12 cellular contexts compared by ENCODE assay signal in the genomic region with DNA sequence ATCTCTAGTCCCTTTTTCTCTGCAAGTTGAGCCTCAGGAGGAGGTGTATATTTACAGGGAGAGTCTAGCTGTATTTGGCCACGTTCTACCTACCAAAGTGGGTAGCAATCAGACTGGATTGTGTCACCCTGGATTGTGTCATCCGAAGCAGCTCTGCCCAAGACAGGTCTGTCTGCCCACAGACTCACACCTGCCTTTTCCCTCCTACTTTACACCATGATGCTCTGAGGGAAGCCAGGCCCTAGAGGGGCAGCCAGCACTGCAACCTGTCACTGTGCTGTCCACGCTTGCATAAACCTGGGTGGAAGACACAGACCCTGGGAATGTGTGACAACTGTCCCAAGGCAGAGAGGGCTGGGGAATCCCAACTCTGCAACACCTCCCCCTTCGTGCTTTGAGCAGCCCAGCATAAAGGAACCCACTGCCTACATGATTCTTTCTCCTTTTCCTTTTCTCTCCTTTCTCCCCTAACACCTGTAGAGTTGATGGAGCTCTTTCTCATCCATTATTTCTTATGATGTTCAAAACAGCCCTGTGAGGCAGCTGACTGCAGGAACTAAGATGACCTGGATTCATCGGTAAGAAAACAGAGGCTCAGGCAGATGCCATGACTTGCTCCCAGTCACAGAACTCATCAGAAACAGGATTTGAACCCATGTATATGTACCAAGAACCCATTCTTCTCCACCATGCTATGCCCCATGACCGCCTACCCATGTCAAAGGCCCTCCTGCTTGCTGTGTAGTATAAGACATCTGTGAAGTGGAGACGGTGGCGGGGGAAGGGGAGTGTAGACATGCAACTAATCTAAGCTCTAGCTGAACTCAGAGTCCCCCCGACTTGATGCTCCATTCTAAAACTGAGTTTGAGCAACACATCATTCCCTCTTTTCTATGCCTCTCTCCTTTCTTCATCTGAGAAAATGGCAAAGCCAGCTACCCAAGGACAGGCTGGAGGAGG. TPM values are rescaled to one million over a fixed set of nuclear protein-coding genes. Genes with fewer than 3 reads are reported as not detected.
DNase-seq lines count a peak whose midpoint lies in the region; ATAC-seq, FAIRE-seq and TF ChIP-seq lines count a peak whose summit lies in the region.
"Had no signal": no experiment of that assay in that cellular context is flagged by ENCODE, and none has a peak within 500 bp of the region (broad histone marks: within the 10 kb centered on the region; RNA-seq: fewer than 3 reads in every experiment).

No MANE protein-coding gene starts in this region.

- H3K9me3 ChIP-seq in H1 (ENCODE audit: insufficient read depth in 2 of 2, low read depth in 1 of 2, low read length in 1 of 2) (no peaks in the 10 kb centered on the region), stomach smooth muscle (ENCODE audit: control insufficient read depth in 2 of 2, low read length in 2 of 2) (no peaks in the 10 kb centered on the region), small intestine (ENCODE audit: control insufficient read depth, low read depth) (no peaks in the 10 kb centered on the region)

- WGBS in H1 (ENCODE audit: extremely low coverage in 1 of 2, insufficient coverage in 1 of 2, insufficient read length in 1 of 2, insufficient replicate concordance in 2 of 2, low coverage in 1 of 2, low lambda C conversion rate in 2 of 2, missing lambda C conversion rate in 1 of 2), 2 experiments, result 85% methylated on average over 9 of the region's 9 CpGs; no CpG with 5 or more reads in 1 of the 2 experiments
- WGBS in small intestine, 3 donors, result 89 to 92% (median 91%) methylated on average over 9 of the region's 9 CpGs

- no peak overlapping the region for H3K4ac ChIP-seq in H1 (replicated peaks; ENCODE audit: insufficient read length, low read depth, low read length)

- no peak overlapping the region for H2BK12ac ChIP-seq in H1 (ENCODE audit: low read depth, low read length)

- no peak overlapping the region for H3K18ac ChIP-seq in H1 (ENCODE audit: extremely low read depth, low read length)

- no peak for ATAC-seq in GM21360 (IDR thresholded peaks at IDR 0.05; ENCODE audit: unreplicated experiment)
- ATAC-seq in sciatic nerve, result no peak

- CTCF ChIA-PET in H1 (lab: Charles Lee; ENCODE audit: partially characterized antibody), result interaction anchor here (0.7 to 4.9 kb wide), 8 partner anchors 11 to 145 kb away, joined by 3 to 27 read pairs (median 4); no protein-coding TSS in a partner anchor

- no peak overlapping the region for H3K23ac ChIP-seq in H1 (ENCODE audit: insufficient read length)

- H3K4me1 ChIP-seq in H1 (replicated peaks in 1 of 4; ENCODE audit: control insufficient read depth in 3 of 4, insufficient read depth in 4 of 4, low read length in 3 of 4), result peaks cover 6 to 20% (median 14%) of the 10 kb centered on the region in 4 experiments; a peak in 6 of 7 replicates
- H3K4me1 ChIP-seq in stomach smooth muscle (ENCODE audit: control insufficient read depth, insufficient read depth, low read length), result peaks cover 96% of the 10 kb centered on the region
- H3K4me1 ChIP-seq in small intestine (ENCODE audit: control insufficient read depth in 2 of 2, insufficient read depth in 1 of 2, low read depth in 1 of 2, low read length in 1 of 2), result peaks cover 0 to 6% of the 10 kb centered on the region in 2 donors

- H3K14ac ChIP-seq in H1 (ENCODE audit: insufficient read length), result no peak overlapping the region

- FAIRE-seq in H1 (lab: Jason Lieb, UNC) (no peak), small intestine (lab: Jason Lieb, UNC) (no peak)

- no peak overlapping the region for H2BK120ac ChIP-seq in H1 (replicated peaks; ENCODE audit: low read depth, low read length)

- H3K36me3 ChIP-seq in H1 (ENCODE audit: control insufficient read depth in 2 of 4, insufficient read depth in 4 of 4, low read length in 3 of 4) (no peaks in the 10 kb centered on the region), stomach smooth muscle (ENCODE audit: control insufficient read depth in 2 of 2, insufficient read depth in 2 of 2, low read length in 2 of 2) (peaks cover 4% of the 10 kb centered on the region in 2 donors), small intestine (ENCODE audit: control insufficient read depth in 2 of 2, insufficient read depth in 2 of 2, low read length in 2 of 2) (no peaks in the 10 kb centered on the region)

- peaks cover 2% of the 10 kb centered on the region; the same call in 1 of the 2 replicates for H3K23me2 ChIP-seq in H1 (ENCODE audit: low read depth, low read length)

- intact Hi-C loops in sciatic nerve (cut with DNase I), result no loop called here

- no peak overlapping the region for H2AFZ ChIP-seq in H1 (ENCODE audit: low read length)

- H4K91ac ChIP-seq in H1 (replicated peaks; ENCODE audit: insufficient read length, low read length), result peak overlapping the region; percentile 16

- TF ChIP-seq EP300 in H1 (IDR thresholded peaks at IDR 0.05; ENCODE audit: borderline replicate concordance in 1 of 2, low read depth in 2 of 2, low read length in 2 of 2), result no peak

- peaks cover 0 to 32% (median 7%) of the 10 kb centered on the region in 4 experiments; a peak in 4 of 7 replicates for H3K27me3 ChIP-seq in H1 (replicated peaks in 1 of 4; ENCODE audit: control insufficient read depth in 3 of 4, extremely low read depth in 1 of 4, insufficient read depth in 3 of 4, low read length in 3 of 4)
- no peaks in the 10 kb centered on the region for H3K27me3 ChIP-seq in stomach smooth muscle (ENCODE audit: control insufficient read depth in 1 of 2, insufficient read depth in 2 of 2, low read length in 2 of 2)
- H3K27me3 ChIP-seq in small intestine (ENCODE audit: control insufficient read depth in 2 of 2, insufficient read depth in 2 of 2, low read length in 2 of 2), result no peaks in the 10 kb centered on the region

- POLR2A ChIA-PET in H1 (lab: Charles Lee; ENCODE audit: partially characterized antibody), result interaction anchor here (0.5 to 0.6 kb wide), 2 partner anchors 20 to 113 kb away, joined by 3 read pairs; no protein-coding TSS in a partner anchor

- no peak overlapping the region for H2BK5ac ChIP-seq in H1 (ENCODE audit: low read depth, low read length)

- H4K5ac ChIP-seq in H1 (ENCODE audit: insufficient read length, low read depth, low read length), result no peak overlapping the region

- peak overlapping the region; percentile 52; the same call in 1 of the 2 replicates for H2BK20ac ChIP-seq in H1 (ENCODE audit: low read length)

- H4K20me1 ChIP-seq in H1 (replicated peaks in 1 of 2; ENCODE audit: control insufficient read depth in 1 of 2, insufficient read depth in 2 of 2, low read length in 2 of 2), result no peaks in the 10 kb centered on the region

- no peak overlapping the region for H2BK15ac ChIP-seq in H1 (ENCODE audit: low read length)

- no peak overlapping the region for H3K56ac ChIP-seq in H1 (replicated peaks; ENCODE audit: insufficient read length, low read depth, low read length)

- H2AK5ac ChIP-seq in H1 (ENCODE audit: low read depth, low read length), result peak overlapping the region; percentile 32; the same call in 1 of the 2 replicates

- H3K4me3 ChIP-seq in H1 (ENCODE audit: extremely low read depth in 1 of 4, insufficient read depth in 2 of 4, low read depth in 3 of 4, low read length in 4 of 4), result no peak overlapping the region
- peak overlapping the region in 1 of 2 donors; percentile 8 for H3K4me3 ChIP-seq in stomach smooth muscle (ENCODE audit: low read length in 2 of 2)
- H3K4me3 ChIP-seq in small intestine (ENCODE audit: low read depth in 1 of 2, low read length in 2 of 2), result no peak overlapping the region

- no peaks in the 10 kb centered on the region for H3K79me2 ChIP-seq in H1 (ENCODE audit: control insufficient read depth in 1 of 2, insufficient read depth in 2 of 2, low read length in 2 of 2)

- H3K79me1 ChIP-seq in H1 (ENCODE audit: low read depth, low read length), result no peaks in the 10 kb centered on the region

- H3K4me2 ChIP-seq in H1 (ENCODE audit: insufficient read depth in 1 of 2, low read depth in 2 of 2, low read length in 2 of 2), result no peak overlapping the region

- H3K9ac ChIP-seq in H1 (replicated peaks in 1 of 4; ENCODE audit: extremely low read depth in 1 of 4, low read depth in 3 of 4, low read length in 3 of 4), result no peak overlapping the region
- H3K9ac ChIP-seq in stomach smooth muscle (ENCODE audit: low read length in 2 of 2), result peak overlapping the region; percentile 0 to 55

- no peak for TF ChIP-seq CTCF in H1 (IDR thresholded peaks at IDR 0.05; ENCODE audit: control extremely low read depth in 1 of 3, insufficient read depth in 1 of 3, low read depth in 1 of 3, low read length in 3 of 3)

- TF ChIP-seq RAD21 in H1 (IDR thresholded peaks at IDR 0.05 in 1 of 2, conservative IDR thresholded peaks at IDR 0.05 in 1 of 2; ENCODE audit: low read depth in 2 of 2, low read length in 2 of 2), result no peak

- H3K27ac ChIP-seq in H1 (ENCODE audit: low read depth, low read length) (no peak overlapping the region), stomach smooth muscle (ENCODE audit: low read length) (peak overlapping the region; percentile 93), small intestine (ENCODE audit: low read depth in 1 of 2, low read length in 1 of 2) (peak overlapping the region in 1 of 2 donors; percentile 24)
- H3K27ac ChIP-seq: epithelial cell of prostate had no signal

- peak; percentile 69 for DNase-seq in activated effector memory CD4-positive, alpha-beta T cell treated with anti-CD3 and anti-CD28 coated beads, Interleukin-2, amount 50 U/mL, for 16 hours
- DNase-seq in activated effector memory CD4-positive, alpha-beta T cell treated with Interleukin-2 at 50 U/mL for 16 hours, result no peak
- peak; percentile 53 for DNase-seq in activated CD4-positive, alpha-beta T cell treated with anti-CD3 and anti-CD28 coated beads for 48 hours
- DNase-seq in H1 (ENCODE audit: low read depth in 1 of 2, low spot score in 2 of 2) (no peak), sciatic nerve (ENCODE audit: low spot score) (no peak), small intestine (no peak)
- DNase-seq: amygdala, GF-D8, NCI-H1436 treated with DMSO at 0.1 percent for 48 hours had no signal

- no peak for TF ChIP-seq POLR2A in H1 (IDR thresholded peaks at IDR 0.05; ENCODE audit: control extremely low read depth in 1 of 2, low read depth in 2 of 2, low read length in 2 of 2)

- H4K8ac ChIP-seq in H1 (ENCODE audit: extremely low read depth, insufficient read depth, low read length), result no peak overlapping the region

TF ChIP-seq in H1, 55 proteins besides CTCF, POLR2A, EP300 and RAD21:
- TF ChIP-seq POU5F1 (IDR thresholded peaks at IDR 0.05; ENCODE audit: low read depth, low read length) (no peak), RBBP5 (IDR thresholded peaks at IDR 0.05; ENCODE audit: borderline replicate concordance, low read depth, low read length) (no peak)

RNA-seq across cellular contexts. Expression of a gene that starts 56.0 kb away (rescaled TPM):
- total RNA-seq in H1 (2021; fragmentation: NEBNext Ultra II Directional; extraction: Animal tissue kit (Norgen Biotek cat#: 25700)), result 4.2 and 4.8 TPM in 2 replicates
- polyA plus RNA-seq in H1 (2011; rRNA removed), result 1.7 and 2.0 TPM in 2 replicates
- 1.9 TPM for polyA plus RNA-seq in H1 (2011; cell fraction: cytosol; rRNA removed)
- polyA plus RNA-seq in H1 (2011; cell fraction: nucleus; rRNA removed), result 3.6 TPM
- 3.0 to 3.4 TPM (median 3.2 TPM) in 4 replicates for polyA plus RNA-seq in H1 (2012, experiment 1 of 2)
- 3.4 TPM for polyA plus RNA-seq in H1 (2012, experiment 2 of 2)
- polyA plus RNA-seq in H1 (2013, experiment 1 of 2), result 2.3 TPM
- 2.4 TPM for polyA plus RNA-seq in H1 (2013, experiment 2 of 2)
- polyA minus RNA-seq in H1 (2011; rRNA and poly(A)+ RNA removed), result 3.7 and 4.3 TPM in 2 replicates
- polyA minus RNA-seq in H1 (2011; cell fraction: cytosol; rRNA and poly(A)+ RNA removed), result 4.2 TPM
- 6.3 TPM for polyA minus RNA-seq in H1 (2011; cell fraction: nucleus; rRNA and poly(A)+ RNA removed)
- 81.2 TPM for total RNA-seq in sciatic nerve
- polyA plus RNA-seq in small intestine, result 1 to 10 TPM; 1.8 to 9.6 (median 3.0) TPM

Comparison
In these comparisons a context has a peak if more than half of its experiments do, and no peak if none do; other contexts are left out.
1. DNase-seq: peak in activated effector memory CD4-positive, alpha-beta T cell treated with anti-CD3 and anti-CD28 coated beads, Interleukin-2, amount 50 U/mL, for 16 hours (single experiment) and activated CD4-positive, alpha-beta T cell treated with anti-CD3 and anti-CD28 coated beads for 48 hours (single experiment); none in activated effector memory CD4-positive, alpha-beta T cell treated with Interleukin-2 at 50 U/mL for 16 hours (single experiment), H1 (0 of 2), sciatic nerve (single experiment) and small intestine (single experiment).
2. H3K9ac ChIP-seq: peak in stomach smooth muscle (2 of 2); none in H1 (0 of 4).
3. RNA of a gene that starts 56.0 kb away (total RNA-seq): 81.2 TPM in sciatic nerve (single experiment); 4.2 to 4.8 TPM in H1; every median in the first group is over 10 times any median in the second.